8 cellular contexts compared by ENCODE assay signal in genomic region chr15:57861039-57861638, GRCh38.
A peak's percentile ranks its signal among the peaks of the same experiment; 100 is the strongest.
DNase-seq lines count a peak whose midpoint lies in the region; ATAC-seq, FAIRE-seq and TF ChIP-seq lines count a peak whose summit lies in the region.

No MANE protein-coding gene starts in this region.

- no peak for ATAC-seq in CD8-positive, alpha-beta T cell
- ATAC-seq in GM19351 (IDR thresholded peaks at IDR 0.05; ENCODE audit: unreplicated experiment) (no peak), HG02610 (IDR thresholded peaks at IDR 0.05; ENCODE audit: unreplicated experiment) (no peak)

- peak; percentile 94 for TF ChIP-seq CTCF in CD8-positive, alpha-beta T cell (IDR thresholded peaks at IDR 0.05)
- TF ChIP-seq CTCF in GM20000 (IDR thresholded peaks at IDR 0.05; ENCODE audit: extremely low read depth, missing control alignments) (peak; percentile 65), ascending aorta (IDR thresholded peaks at IDR 0.05) (peak; percentile 70 to 83 (median 75))

- no peaks in the 10 kb centered on the region for H3K9me3 ChIP-seq in CD8-positive, alpha-beta T cell (ENCODE audit: low read length)
- no peaks in the 10 kb centered on the region for H3K9me3 ChIP-seq in ascending aorta
- no peaks in the 10 kb centered on the region for H3K9me3 ChIP-seq in small intestine (ENCODE audit: control insufficient read depth, low read depth)

- H3K4me3 ChIP-seq in CD8-positive, alpha-beta T cell (ENCODE audit: low read depth, low read length), result no peak overlapping the region
- H3K4me3 ChIP-seq in ascending aorta, result no peak overlapping the region
- no peak overlapping the region for H3K4me3 ChIP-seq in small intestine (ENCODE audit: low read depth in 1 of 2, low read length in 2 of 2)

- no peaks in the 10 kb centered on the region for H3K36me3 ChIP-seq in CD8-positive, alpha-beta T cell (ENCODE audit: insufficient read depth, low read length)
- H3K36me3 ChIP-seq in ascending aorta (no peaks in the 10 kb centered on the region), small intestine (ENCODE audit: control insufficient read depth in 2 of 2, insufficient read depth in 2 of 2, low read length in 2 of 2) (no peaks in the 10 kb centered on the region)

- no peaks in the 10 kb centered on the region for H3K27me3 ChIP-seq in CD8-positive, alpha-beta T cell (ENCODE audit: insufficient read depth, low read length)
- H3K27me3 ChIP-seq in ascending aorta (no peaks in the 10 kb centered on the region), small intestine (ENCODE audit: control insufficient read depth in 2 of 2, insufficient read depth in 2 of 2, low read length in 2 of 2) (peaks cover 0 to 3% of the 10 kb centered on the region in 2 donors)

- POLR2A ChIA-PET in CD8-positive, alpha-beta T cell (lab: Charles Lee), result no interaction called here

- 8 to 18% (median 13%) methylated on average over 6 of the region's 6 CpGs for WGBS in small intestine, 3 donors

- H3K27ac Mint-ChIP-seq in CD8-positive, alpha-beta T cell, result no peak overlapping the region

- H3K9me3 Mint-ChIP-seq in CD8-positive, alpha-beta T cell, result no peaks in the 10 kb centered on the region

- H3K4me3 Mint-ChIP-seq in CD8-positive, alpha-beta T cell, result no peak overlapping the region

- H3K27me3 Mint-ChIP-seq in CD8-positive, alpha-beta T cell (ENCODE audit: low read depth), result peaks cover 5% of the 10 kb centered on the region

- CTCF ChIA-PET in CD8-positive, alpha-beta T cell (lab: Charles Lee), result interaction anchor here (0.6 to 4.8 kb wide), 23 partner anchors 9 to 308 kb away, joined by 3 to 45 read pairs (median 5); no protein-coding TSS in a partner anchor

- no peaks in the 10 kb centered on the region for H3K4me1 ChIP-seq in CD8-positive, alpha-beta T cell (ENCODE audit: insufficient read depth, low read length)
- H3K4me1 ChIP-seq in ascending aorta (no peaks in the 10 kb centered on the region), small intestine (ENCODE audit: control insufficient read depth in 2 of 2, insufficient read depth in 1 of 2, low read depth in 1 of 2, low read length in 1 of 2) (no peaks in the 10 kb centered on the region)

- DNase-seq in CD8-positive, alpha-beta T cell, result peak in 2 of 7 experiments; percentile 17 to 19
- DNase-seq in GM20000 (ENCODE audit: low spot score) (peak; percentile 47), NCI-H524 treated with DMSO at 0.1 percent for 48 hours (lab: John Stamatoyannopoulos, UW) (peak; percentile 39), ascending aorta (ENCODE audit: low spot score in 2 of 2) (no peak), hippocampal formation (lab: John Stamatoyannopoulos, UW) (peak; percentile 7 to 74), small intestine (peak; percentile 79)

- intact Hi-C loops in CD8-positive, alpha-beta T cell (cut with DNase I, micrococcal nuclease), result loop anchor here (1.0 to 10.0 kb wide), 6 partner anchors 126 to 1664 kb away; partner anchors contain the start of gene ALDH1A2 (in 1 of the 2)
- intact Hi-C loops in ascending aorta (cut with DNase I), result loop anchor here (1.0 to 5.0 kb wide), 3 partner anchors 109 to 300 kb away; no protein-coding TSS in a partner anchor

- no peaks in the 10 kb centered on the region for H3K4me1 Mint-ChIP-seq in CD8-positive, alpha-beta T cell (ENCODE audit: low read depth)

- H3K27ac ChIP-seq in CD8-positive, alpha-beta T cell (ENCODE audit: low read depth, low read length), result no peak overlapping the region
- H3K27ac ChIP-seq in ascending aorta (no peak overlapping the region), small intestine (ENCODE audit: low read depth in 1 of 2, low read length in 1 of 2) (no peak overlapping the region)

- peak; percentile 81 for FAIRE-seq in small intestine (lab: Jason Lieb, UNC)

- no peaks in the 10 kb centered on the region for H3K36me3 Mint-ChIP-seq in CD8-positive, alpha-beta T cell

Comparison
In these comparisons a context has a peak if more than half of its experiments do, and no peak if none do; other contexts are left out.
1. DNase-seq: peak in GM20000 (single experiment), NCI-H524 treated with DMSO at 0.1 percent for 48 hours (single experiment), hippocampal formation (2 of 2) and small intestine (single experiment); none in ascending aorta (0 of 2).
2. Peak in every context shown above with its lines, with median percentiles within 50 percentile points of each other: CTCF ChIP-seq.